Comparison of ENCODE assay signal across 8 cellular contexts in the genomic region with DNA sequence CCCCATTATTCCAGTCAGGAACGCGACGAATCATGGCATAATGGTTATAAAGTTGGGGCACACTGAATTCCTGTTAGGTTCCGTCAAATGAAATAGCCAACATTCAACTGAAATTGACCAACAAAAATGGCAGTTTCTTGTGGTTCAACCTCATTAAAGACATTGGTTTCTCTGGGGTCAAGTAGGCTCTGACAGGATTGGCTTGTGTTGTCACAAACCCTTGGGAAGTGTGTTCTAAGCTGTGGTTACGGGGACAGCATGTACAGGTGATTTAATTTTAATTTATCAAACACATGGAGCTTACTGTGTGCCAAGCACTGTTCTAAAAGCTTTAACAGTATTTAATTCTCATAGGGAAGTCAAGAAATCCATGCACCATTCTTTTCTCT. TPM values are rescaled to one million over a fixed set of nuclear protein-coding genes. Genes with fewer than 3 reads are reported as not detected.
DNase-seq lines count a peak whose midpoint lies in the region; ATAC-seq and TF ChIP-seq lines count a peak whose summit lies in the region.

No MANE protein-coding gene starts in this region.

- H3K9me3 ChIP-seq in NT2/D1 (ENCODE audit: insufficient read depth, low read length) (no peaks in the 10 kb centered on the region), duodenal mucosa (ENCODE audit: control insufficient read depth in 1 of 2, low read length in 2 of 2) (no peaks in the 10 kb centered on the region), neural progenitor cell (ENCODE audit: low read depth) (no peaks in the 10 kb centered on the region)

- H3K27ac ChIP-seq in duodenal mucosa (ENCODE audit: low read depth, low read length) (peak overlapping the region; percentile 81), neural progenitor cell (no peak overlapping the region)

- no peaks in the 10 kb centered on the region for H3K36me3 ChIP-seq in NT2/D1 (ENCODE audit: insufficient read depth, insufficient read length, low read length)
- no peaks in the 10 kb centered on the region for H3K36me3 ChIP-seq in duodenal mucosa (ENCODE audit: control insufficient read depth in 1 of 2, insufficient read depth in 2 of 2, low read length in 2 of 2)
- H3K36me3 ChIP-seq in neural progenitor cell = no peaks in the 10 kb centered on the region

- H3K4me2 ChIP-seq in neural progenitor cell = peak overlapping the region; percentile 64

- peak overlapping the region; percentile 77 for H3K9ac ChIP-seq in NT2/D1 (ENCODE audit: insufficient read length, low read depth)
- peak overlapping the region; percentile 69 to 78 for H3K9ac ChIP-seq in duodenal mucosa (ENCODE audit: low read depth in 1 of 2, low read length in 2 of 2)
- H3K9ac ChIP-seq in neural progenitor cell = no peak overlapping the region

- H3F3A ChIP-seq in neural progenitor cell (ENCODE audit: low read depth) = no peaks in the 10 kb centered on the region

- H3K36me3 Mint-ChIP-seq in neural progenitor cell = no peaks in the 10 kb centered on the region

- H3K4me1 Mint-ChIP-seq in neural progenitor cell = no peaks in the 10 kb centered on the region

- H2AFZ ChIP-seq in neural progenitor cell (replicated peaks) = peak overlapping the region; percentile 79

- ATAC-seq in HG02588 (IDR thresholded peaks at IDR 0.05; ENCODE audit: unreplicated experiment) = no peak
- ATAC-seq in HG02678 (IDR thresholded peaks at IDR 0.05; ENCODE audit: unreplicated experiment) = no peak
- ATAC-seq in SK-N-SH treated with all-trans-retinoic acid at 6 μM for 48 hours = no peak

- peak overlapping the region; percentile 65 for H3K4me3 ChIP-seq in NT2/D1 (ENCODE audit: insufficient read length, low read depth)
- peak overlapping the region; percentile 62 to 68 for H3K4me3 ChIP-seq in duodenal mucosa (ENCODE audit: low read depth in 1 of 2, low read length in 2 of 2)
- H3K4me3 ChIP-seq in neural progenitor cell = peak overlapping the region; percentile 36

- TF ChIP-seq CTCF in neural progenitor cell (IDR thresholded peaks at IDR 0.05) = no peak

- no peaks in the 10 kb centered on the region for H3K9me3 Mint-ChIP-seq in neural progenitor cell

- H3K27ac Mint-ChIP-seq in neural progenitor cell = no peak overlapping the region

- peak overlapping the region; percentile 82 for H3K4me3 Mint-ChIP-seq in neural progenitor cell

- H4K20me1 ChIP-seq in neural progenitor cell (ENCODE audit: low read depth) = no peaks in the 10 kb centered on the region

- H3K79me2 ChIP-seq in neural progenitor cell (ENCODE audit: low read depth) = no peaks in the 10 kb centered on the region

- DNase-seq in G401 (ENCODE audit: low spot score) (peak; percentile 45), NT2/D1 (ENCODE audit: low read depth, low spot score) (no peak), neural progenitor cell (ENCODE audit: low spot score) (no peak), HuH-7.5 (ENCODE audit: low spot score) (no peak)

- H3K27me3 ChIP-seq in NT2/D1 (ENCODE audit: insufficient read depth, insufficient read length) = peaks cover 16% of the 10 kb centered on the region
- H3K27me3 ChIP-seq in duodenal mucosa (ENCODE audit: control insufficient read depth in 1 of 2, insufficient read depth in 2 of 2, low read length in 2 of 2) = no peaks in the 10 kb centered on the region
- H3K27me3 ChIP-seq in neural progenitor cell = peaks cover 24% of the 10 kb centered on the region

- peaks cover 2% of the 10 kb centered on the region for H3K27me3 Mint-ChIP-seq in neural progenitor cell (ENCODE audit: insufficient read depth, low read depth)

- in situ Hi-C loops in G401 (cut with HindIII; ENCODE audit: low sequenced_read_pairs) = no loop called here

- H3K4me1 ChIP-seq in NT2/D1 (ENCODE audit: insufficient read depth, insufficient read length) (no peaks in the 10 kb centered on the region), duodenal mucosa (ENCODE audit: control insufficient read depth in 1 of 2, insufficient read depth in 2 of 2, low read length in 2 of 2) (peaks cover 0 to 11% of the 10 kb centered on the region in 2 donors), neural progenitor cell (no peaks in the 10 kb centered on the region)

TF ChIP-seq in SK-N-SH treated with all-trans-retinoic acid at 6 μM for 48 hours, 23 proteins besides CTCF, POLR2A, EP300 and RAD21:
- TF ChIP-seq OSR1 (CRISPR knock-in tag; IDR thresholded peaks at IDR 0.05) (no peak), ZNF70 (CRISPR knock-in tag; IDR thresholded peaks at IDR 0.05) (no peak), TOX (CRISPR knock-in tag; IDR thresholded peaks at IDR 0.05; ENCODE audit: borderline replicate concordance) (no peak), SNAI2 (CRISPR knock-in tag; IDR thresholded peaks at IDR 0.05) (no peak), BACH2 (CRISPR knock-in tag; IDR thresholded peaks at IDR 0.05; ENCODE audit: borderline replicate concordance) (no peak), ZNF8 (CRISPR knock-in tag; IDR thresholded peaks at IDR 0.05) (no peak)

RNA-seq across cellular contexts. Expression of gene XK, which starts 0.8 kb away (rescaled TPM):
- not detected in 2 replicates for total RNA-seq in G401 (2014; rRNA removed; shearing (Covaris generic))
- 1.0 and 1.3 TPM in 2 replicates for total RNA-seq in neural progenitor cell (ENCODE audit: low replicate concordance)
